ENCODE assay signal across 34 cellular contexts in genomic region chr2:46852598-46852997, GRCh38.
A peak's percentile ranks its signal among the peaks of the same experiment; 100 is the strongest.
DNase-seq lines count a peak whose midpoint lies in the region; ATAC-seq, FAIRE-seq and TF ChIP-seq lines count a peak whose summit lies in the region.
"Had no signal": no experiment of that assay in that cellular context is flagged by ENCODE, and none has a peak within 500 bp of the region (broad histone marks: within the 10 kb centered on the region; RNA-seq: fewer than 3 reads in every experiment).

No MANE protein-coding gene starts in this region.

- H3K36me3 Mint-ChIP-seq in astrocyte (ENCODE audit: low read depth, unreplicated experiment) = peaks cover 2% of the 10 kb centered on the region
- no peaks in the 10 kb centered on the region for H3K36me3 Mint-ChIP-seq in activated CD4-positive, alpha-beta memory T cell treated with anti-CD3 and anti-CD28 coated beads, Interleukin-2, amount 10 ng/mL, durations not matched to agents 7 days and 5 days (ENCODE audit: low read depth)
- no peaks in the 10 kb centered on the region for H3K36me3 Mint-ChIP-seq in endodermal cell (ENCODE audit: low read depth)
- H3K36me3 Mint-ChIP-seq: activated CD8-positive, alpha-beta memory T cell treated with anti-CD3 and anti-CD28 coated beads, Interleukin-2, amount 10 ng/mL, durations not matched to agents 7 days and 5 days; immature natural killer cell; WTC11 had no signal

- in situ Hi-C loops in GM13977 (cut with MboI; ENCODE audit: low pct_unique_long_range_greater_than_20kb, low sequenced_read_pairs, unreplicated experiment) = no loop called here

- H3K9ac ChIP-seq in astrocyte (ENCODE audit: low read length) (no peak overlapping the region), endodermal cell (ENCODE audit: extremely low read depth, low read length, poor library complexity, severe bottlenecking) (no peak overlapping the region)

- no peak for ATAC-seq in right cardiac atrium
- ATAC-seq: activated CD8-positive, alpha-beta memory T cell treated with anti-CD3 and anti-CD28 coated beads, Interleukin-2, amount 10 ng/mL, durations not matched to agents 7 days and 5 days; esophagus mucosa; left lung; Right ventricle myocardium inferior; sciatic nerve; WTC11 had no signal

- CTCF ChIA-PET in activated CD4-positive, alpha-beta memory T cell treated with anti-CD3 and anti-CD28 coated beads, Interleukin-2, amount 10 ng/mL, durations not matched to agents 7 days and 5 days (lab: Charles Lee) = interaction anchor here (0.6 to 0.7 kb wide), 3 partner anchors 8 to 1224 kb away, joined by 3 to 4 read pairs (median 4); no protein-coding TSS in a partner anchor

- H3K4me1 Mint-ChIP-seq in astrocyte (ENCODE audit: low read depth, unreplicated experiment) (peaks cover 68% of the 10 kb centered on the region), endodermal cell (no peaks in the 10 kb centered on the region)
- H3K4me1 Mint-ChIP-seq in activated CD4-positive, alpha-beta memory T cell treated with anti-CD3 and anti-CD28 coated beads, Interleukin-2, amount 10 ng/mL, durations not matched to agents 7 days and 5 days = no peaks in the 10 kb centered on the region
- H3K4me1 Mint-ChIP-seq: activated CD8-positive, alpha-beta memory T cell treated with anti-CD3 and anti-CD28 coated beads, Interleukin-2, amount 10 ng/mL, durations not matched to agents 7 days and 5 days; immature natural killer cell; WTC11 had no signal

- H3K4me3 ChIP-seq in left ventricle myocardium inferior (no peak overlapping the region), right cardiac atrium (ENCODE audit: low read length) (no peak overlapping the region), astrocyte (ENCODE audit: insufficient read depth, low read depth, low read length) (no peak overlapping the region), muscle layer of duodenum (ENCODE audit: low read depth in 1 of 2, low read length in 2 of 2) (no peak overlapping the region), endodermal cell (ENCODE audit: low read length) (no peak overlapping the region)
- H3K4me3 ChIP-seq: cardiac muscle cell, HAP-1, left lung, testis had no signal

- peaks cover 7% of the 10 kb centered on the region for H3K9me3 Mint-ChIP-seq in astrocyte (ENCODE audit: unreplicated experiment)
- H3K9me3 Mint-ChIP-seq in activated CD4-positive, alpha-beta memory T cell treated with anti-CD3 and anti-CD28 coated beads, Interleukin-2, amount 10 ng/mL, durations not matched to agents 7 days and 5 days = no peaks in the 10 kb centered on the region
- H3K9me3 Mint-ChIP-seq in endodermal cell = peaks cover 2% of the 10 kb centered on the region

- no peaks in the 10 kb centered on the region for H3K27me3 Mint-ChIP-seq in astrocyte (ENCODE audit: low read depth, unreplicated experiment)
- H3K27me3 Mint-ChIP-seq in activated CD4-positive, alpha-beta memory T cell treated with anti-CD3 and anti-CD28 coated beads, Interleukin-2, amount 10 ng/mL, durations not matched to agents 7 days and 5 days = peaks cover 8% of the 10 kb centered on the region
- peaks cover 2% of the 10 kb centered on the region for H3K27me3 Mint-ChIP-seq in endodermal cell (ENCODE audit: insufficient read depth)

- intact Hi-C loops in left ventricle myocardium inferior (cut with micrococcal nuclease) = no loop called here
- intact Hi-C loops in right cardiac atrium (cut with DNase I) = no loop called here

- H4K20me1 ChIP-seq in astrocyte (ENCODE audit: insufficient read depth, low read length) = no peaks in the 10 kb centered on the region

- H3K4me1 ChIP-seq in left ventricle myocardium inferior (peaks cover 71% of the 10 kb centered on the region), right cardiac atrium (ENCODE audit: control insufficient read depth, insufficient read depth, low read length) (peaks cover 42% of the 10 kb centered on the region), astrocyte (ENCODE audit: insufficient read depth, low read length) (peaks cover 75% of the 10 kb centered on the region), muscle layer of duodenum (ENCODE audit: control insufficient read depth in 1 of 2, insufficient read depth in 2 of 2, low read length in 2 of 2) (peaks cover 39 to 40% of the 10 kb centered on the region in 2 donors), endodermal cell (ENCODE audit: control insufficient read depth, insufficient read depth, low read length) (no peaks in the 10 kb centered on the region)
- H3K4me1 ChIP-seq: HAP-1 had no signal

- no peak for DNase-seq in left ventricle myocardium inferior
- no peak for DNase-seq in right cardiac atrium
- DNase-seq in astrocyte (ENCODE audit: low read depth) = no peak
- no peak for DNase-seq in activated CD4-positive, alpha-beta memory T cell treated with anti-CD3 and anti-CD28 coated beads, Interleukin-2, amount 10 ng/mL, durations not matched to agents 7 days and 5 days
- DNase-seq in endodermal cell = no peak
- DNase-seq in GM13977 (ENCODE audit: low spot score) = no peak
- DNase-seq in T-helper 1 cell = no peak
- DNase-seq: activated CD4-positive, alpha-beta T cell treated with anti-CD3 and anti-CD28 coated beads, Interleukin-2, amount 50 U/mL, for 1 hour; activated CD8-positive, alpha-beta memory T cell treated with anti-CD3 and anti-CD28 coated beads, Interleukin-2, amount 10 ng/mL, durations not matched to agents 7 days and 5 days; activated naive CD4-positive, alpha-beta T cell treated with Interleukin-2 at 50 U/mL for 16 hours; activated T-cell treated with anti-CD3 and anti-CD28 coated beads, Interleukin-2, amount 50 U/mL, for 48 hours; amygdala; BE2C; COR-L47; cortex of kidney; DMS79; hypothalamus; immature natural killer cell; left lung; NCI-H1105; NCI-H187 treated with DMSO at 0.1 percent for 48 hours; NCI-H2171 treated with DMSO at 0.1 percent for 48 hours; NCI-H524 treated with DMSO at 0.1 percent for 48 hours; stimulated activated naive CD4-positive, alpha-beta T cell treated with Interleukin-2 at 50 U/mL for 16 hours; T-helper 9 cell; testis had no signal

- H2AFZ ChIP-seq in astrocyte (ENCODE audit: low read depth, low read length) = no peak overlapping the region

- POLR2A ChIA-PET in activated CD4-positive, alpha-beta memory T cell treated with anti-CD3 and anti-CD28 coated beads, Interleukin-2, amount 10 ng/mL, durations not matched to agents 7 days and 5 days (lab: Charles Lee) = no interaction called here

- H3K79me2 ChIP-seq in astrocyte (ENCODE audit: insufficient read depth, low read length) = no peaks in the 10 kb centered on the region

- WGBS in right cardiac atrium = 88% methylated on average over 1 of the region's 1 CpG
- WGBS in endodermal cell (ENCODE audit: insufficient coverage in 1 of 2, insufficient read length in 1 of 2), 2 experiments = 90 to 100% methylated on average over 1 of the region's 1 CpG

- no peaks in the 10 kb centered on the region for H3K36me3 ChIP-seq in left ventricle myocardium inferior
- no peaks in the 10 kb centered on the region for H3K36me3 ChIP-seq in astrocyte (ENCODE audit: insufficient read depth, low read length)
- H3K36me3 ChIP-seq in muscle layer of duodenum (ENCODE audit: control insufficient read depth in 1 of 2, insufficient read depth in 2 of 2, low read length in 2 of 2) = peaks cover 0 to 3% of the 10 kb centered on the region in 2 donors
- H3K36me3 ChIP-seq in endodermal cell (ENCODE audit: control insufficient read depth, insufficient read depth, low read length) = no peaks in the 10 kb centered on the region
- H3K36me3 ChIP-seq: BE2C, cardiac muscle cell, HAP-1, left lung had no signal

- H3K9me3 ChIP-seq in left ventricle myocardium inferior (replicated peaks) = no peaks in the 10 kb centered on the region
- no peaks in the 10 kb centered on the region for H3K9me3 ChIP-seq in right cardiac atrium (ENCODE audit: control insufficient read depth, low read length)
- no peaks in the 10 kb centered on the region for H3K9me3 ChIP-seq in astrocyte (ENCODE audit: insufficient read depth, low read depth, low read length)
- no peaks in the 10 kb centered on the region for H3K9me3 ChIP-seq in muscle layer of duodenum (ENCODE audit: control insufficient read depth in 1 of 2, low read length in 2 of 2)
- no peaks in the 10 kb centered on the region for H3K9me3 ChIP-seq in endodermal cell (ENCODE audit: control insufficient read depth, low read length)
- H3K9me3 ChIP-seq: BE2C, HAP-1, left lung, testis had no signal

- peak overlapping the region; percentile 18 for H3K27ac Mint-ChIP-seq in astrocyte (ENCODE audit: unreplicated experiment)
- no peak overlapping the region for H3K27ac Mint-ChIP-seq in activated CD4-positive, alpha-beta memory T cell treated with anti-CD3 and anti-CD28 coated beads, Interleukin-2, amount 10 ng/mL, durations not matched to agents 7 days and 5 days
- no peak overlapping the region for H3K27ac Mint-ChIP-seq in endodermal cell
- H3K27ac Mint-ChIP-seq: activated CD8-positive, alpha-beta memory T cell treated with anti-CD3 and anti-CD28 coated beads, Interleukin-2, amount 10 ng/mL, durations not matched to agents 7 days and 5 days; immature natural killer cell; WTC11 had no signal

- H3K27me3 ChIP-seq in left ventricle myocardium inferior (ENCODE audit: low read depth) (no peaks in the 10 kb centered on the region), right cardiac atrium (ENCODE audit: control insufficient read depth, insufficient read depth) (no peaks in the 10 kb centered on the region), astrocyte (ENCODE audit: insufficient read depth, low read length) (no peaks in the 10 kb centered on the region), muscle layer of duodenum (ENCODE audit: low read depth, low read length) (no peaks in the 10 kb centered on the region), endodermal cell (ENCODE audit: control insufficient read depth, insufficient read depth, low read length, poor library complexity, severe bottlenecking) (no peaks in the 10 kb centered on the region)
- H3K27me3 ChIP-seq: BE2C, cardiac muscle cell, left lung, testis had no signal

- no peak for FAIRE-seq in astrocyte (lab: Jason Lieb, UNC)
- FAIRE-seq: frontal cortex had no signal

- peak overlapping the region; percentile 0 for H3K27ac ChIP-seq in left ventricle myocardium inferior (replicated peaks)
- no peak overlapping the region for H3K27ac ChIP-seq in right cardiac atrium (ENCODE audit: low read length)
- H3K27ac ChIP-seq in astrocyte (ENCODE audit: low read depth, low read length) = peak overlapping the region; percentile 47
- peak overlapping the region; percentile 82 for H3K27ac ChIP-seq in muscle layer of duodenum (ENCODE audit: low read length)
- H3K27ac ChIP-seq in endodermal cell (ENCODE audit: low read depth, low read length) = no peak overlapping the region
- H3K27ac ChIP-seq: cardiac muscle cell, left lung, testis had no signal

- no peak overlapping the region for H3K4me3 Mint-ChIP-seq in astrocyte (ENCODE audit: unreplicated experiment)
- no peak overlapping the region for H3K4me3 Mint-ChIP-seq in activated CD4-positive, alpha-beta memory T cell treated with anti-CD3 and anti-CD28 coated beads, Interleukin-2, amount 10 ng/mL, durations not matched to agents 7 days and 5 days
- no peak overlapping the region for H3K4me3 Mint-ChIP-seq in endodermal cell
- H3K4me3 Mint-ChIP-seq: activated CD8-positive, alpha-beta memory T cell treated with anti-CD3 and anti-CD28 coated beads, Interleukin-2, amount 10 ng/mL, durations not matched to agents 7 days and 5 days; immature natural killer cell; WTC11 had no signal

- TF ChIP-seq CTCF in left ventricle myocardium inferior (IDR thresholded peaks at IDR 0.05; ENCODE audit: borderline replicate concordance) = no peak
- no peak for TF ChIP-seq CTCF in astrocyte (IDR thresholded peaks at IDR 0.05; ENCODE audit: insufficient read depth, low read depth, low read length)
- TF ChIP-seq CTCF in endodermal cell (conservative IDR thresholded peaks at IDR 0.05) = no peak
- TF ChIP-seq CTCF in GM13977 (IDR thresholded peaks at IDR 0.05; ENCODE audit: extremely low read depth, insufficient read depth, missing control alignments) = no peak

- no peak overlapping the region for H3K4me2 ChIP-seq in astrocyte (ENCODE audit: low read length)

Comparison
In these comparisons a context has a peak if more than half of its experiments do, and no peak if none do; other contexts are left out.
1. H3K27ac ChIP-seq: peak in left ventricle myocardium inferior (single experiment), astrocyte (single experiment) and muscle layer of duodenum (single experiment); none in right cardiac atrium (single experiment) and endodermal cell (single experiment).